Comparison of ENCODE assay signal across 9 cellular contexts in the genomic region with DNA sequence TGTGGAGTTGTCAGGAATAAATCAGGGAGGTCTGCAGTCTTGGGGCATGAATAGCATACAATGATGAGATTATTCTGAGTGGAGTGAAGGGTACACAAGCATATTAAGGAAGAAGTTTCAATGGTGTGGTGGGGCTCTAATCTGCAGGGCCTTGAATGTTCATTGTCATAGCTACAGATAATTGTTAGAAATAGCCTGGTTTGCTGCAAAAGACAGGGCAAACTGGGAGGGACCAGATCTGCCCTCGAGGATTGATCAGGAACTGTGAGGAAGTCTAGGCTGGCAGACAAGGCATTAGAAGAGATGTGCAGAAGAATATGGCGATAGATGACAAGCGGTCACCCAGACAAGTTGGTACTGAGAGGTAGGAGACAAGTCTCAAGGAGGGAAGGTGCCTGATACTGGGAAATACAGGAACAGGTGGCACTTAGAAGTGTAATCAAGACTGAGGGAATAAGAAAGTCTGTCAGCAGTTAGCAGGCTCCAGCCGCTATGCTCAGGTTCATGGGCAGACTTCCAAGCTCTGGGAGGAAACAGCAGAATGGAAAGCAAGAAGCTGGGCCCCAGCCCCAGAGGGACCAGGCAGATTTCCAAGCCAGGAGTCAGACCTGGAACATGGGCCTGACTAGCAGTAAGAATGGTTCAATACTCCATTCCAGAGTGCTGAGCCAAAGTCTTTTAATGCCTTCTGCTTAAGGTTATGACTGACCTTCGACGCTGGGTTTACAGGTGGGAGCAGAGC. TPM values are rescaled to one million over a fixed set of nuclear protein-coding genes. Genes with fewer than 3 reads are reported as not detected.
A peak's percentile ranks its signal among the peaks of the same experiment; 100 is the strongest.
DNase-seq lines count a peak whose midpoint lies in the region; ATAC-seq and TF ChIP-seq lines count a peak whose summit lies in the region.
"Had no signal": no experiment of that assay in that cellular context is flagged by ENCODE, and none has a peak within 500 bp of the region (broad histone marks: within the 10 kb centered on the region; RNA-seq: fewer than 3 reads in every experiment).

No MANE protein-coding gene starts in this region.

- H3K36me3 ChIP-seq in RWPE2 (ENCODE audit: low read depth) = no peaks in the 10 kb centered on the region

- H3K27ac ChIP-seq in RWPE2 (ENCODE audit: poor library complexity, severe bottlenecking) = no peak overlapping the region

- H3K4me3 ChIP-seq in RWPE2 (ENCODE audit: severe bottlenecking) (no peak overlapping the region), retinal pigment epithelial cell (ENCODE audit: low read length) (no peak overlapping the region)

- H3K9me3 ChIP-seq in RWPE2 (ENCODE audit: severe bottlenecking) = no peaks in the 10 kb centered on the region

- TF ChIP-seq POLR2A in GM18505 (IDR thresholded peaks at IDR 0.05; ENCODE audit: borderline replicate concordance, extremely low read depth, insufficient read depth, insufficient read length) = no peak

- ATAC-seq in RWPE2 (ENCODE audit: low read depth) = 0 out of 3 replicates have a peak, but pooled peaks have one; percentile 12
- no peak for ATAC-seq in GM18505 (IDR thresholded peaks at IDR 0.05; ENCODE audit: unreplicated experiment)
- no peak for ATAC-seq in HG02840 (IDR thresholded peaks at IDR 0.05; ENCODE audit: low FRiP score, unreplicated experiment)

- DNase-seq in Daoy (ENCODE audit: low read depth) (peak; percentile 55), RWPE2 (ENCODE audit: low spot score) (no peak), globus pallidus (ENCODE audit: low spot score) (peak; percentile 58), retinal pigment epithelial cell (ENCODE audit: low read depth) (peak; percentile 82), middle frontal gyrus (ENCODE audit: extremely low spot score, low spot score) (no peak), HuH-7 (ENCODE audit: low spot score) (no peak)
- DNase-seq: erythroblast had no signal

- no peaks in the 10 kb centered on the region for H3K27me3 ChIP-seq in RWPE2 (ENCODE audit: insufficient read depth, poor library complexity, severe bottlenecking)

- no peaks in the 10 kb centered on the region for H3K4me1 ChIP-seq in RWPE2 (ENCODE audit: insufficient read depth, poor library complexity, severe bottlenecking)

- TF ChIP-seq CTCF in RWPE2 (IDR thresholded peaks at IDR 0.05; ENCODE audit: poor library complexity, severe bottlenecking) (no peak), retinal pigment epithelial cell (conservative IDR thresholded peaks at IDR 0.05; ENCODE audit: low read depth, low read length) (no peak)

RNA-seq across cellular contexts. Expression of a gene that starts 20.9 kb away (rescaled TPM):
- 5.4 and 8.1 TPM in 2 replicates for total RNA-seq in Daoy (2014; rRNA removed; shearing (Covaris generic))

Comparison
In these comparisons a context has a peak if more than half of its experiments do, and no peak if none do; other contexts are left out.
1. DNase-seq: peak in Daoy (single experiment), globus pallidus (single experiment) and retinal pigment epithelial cell (single experiment); none in RWPE2 (single experiment), middle frontal gyrus (single experiment) and HuH-7 (single experiment).